ENCODE assay signal across 1 cellular context in genomic region chr1:19814244-19814661, GRCh38.
A peak's percentile ranks its signal among the peaks of the same experiment; 100 is the strongest.
TF ChIP-seq lines count a peak whose summit lies in the region.

No MANE protein-coding gene starts in this region.

TF ChIP-seq in HepG2, 621 proteins besides CTCF, POLR2A, EP300 and RAD21:
- TF ChIP-seq HOXA3 (CRISPR knock-in tag; IDR thresholded peaks at IDR 0.05), result 0 out of 2 replicates have a peak, but pooled peaks have one; percentile 14
- no peak for TF ChIP-seq ZBTB49 (CRISPR knock-in tag; IDR thresholded peaks at IDR 0.05; ENCODE audit: borderline replicate concordance)
